Comparison of ENCODE assay signal across 1 cellular context in the genomic region with DNA sequence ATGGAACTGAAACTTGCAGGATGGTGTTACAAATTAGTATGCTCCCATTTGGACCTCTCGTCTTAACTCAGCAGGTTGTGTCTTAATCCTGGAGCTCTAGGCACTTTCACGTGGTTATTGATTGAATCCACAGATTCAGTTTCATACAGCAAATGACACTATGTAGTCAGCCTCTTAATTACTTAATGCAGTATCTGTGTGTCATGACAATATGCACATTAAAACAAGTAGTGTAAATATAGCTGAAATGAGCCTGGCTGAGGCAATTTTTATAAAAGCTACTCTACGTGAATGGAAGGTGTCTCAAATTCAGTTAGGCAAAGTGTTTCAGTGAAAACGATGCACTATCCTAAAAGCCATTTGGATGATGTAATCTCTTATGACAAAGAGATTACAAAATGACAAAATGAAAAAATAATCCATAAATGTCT.
TF ChIP-seq lines count a peak whose summit lies in the region.

No MANE protein-coding gene starts in this region.

TF ChIP-seq in IMR-90, 13 proteins besides CTCF, POLR2A, EP300 and RAD21:
- TF ChIP-seq CEBPB (IDR thresholded peaks at IDR 0.05; ENCODE audit: low read depth, low read length) (peak; percentile 51; the same call in 1 of the 2 replicates), MAFK (IDR thresholded peaks at IDR 0.05; ENCODE audit: low read depth, low read length) (no peak)
